1 cellular context compared by ENCODE assay signal in the genomic region with DNA sequence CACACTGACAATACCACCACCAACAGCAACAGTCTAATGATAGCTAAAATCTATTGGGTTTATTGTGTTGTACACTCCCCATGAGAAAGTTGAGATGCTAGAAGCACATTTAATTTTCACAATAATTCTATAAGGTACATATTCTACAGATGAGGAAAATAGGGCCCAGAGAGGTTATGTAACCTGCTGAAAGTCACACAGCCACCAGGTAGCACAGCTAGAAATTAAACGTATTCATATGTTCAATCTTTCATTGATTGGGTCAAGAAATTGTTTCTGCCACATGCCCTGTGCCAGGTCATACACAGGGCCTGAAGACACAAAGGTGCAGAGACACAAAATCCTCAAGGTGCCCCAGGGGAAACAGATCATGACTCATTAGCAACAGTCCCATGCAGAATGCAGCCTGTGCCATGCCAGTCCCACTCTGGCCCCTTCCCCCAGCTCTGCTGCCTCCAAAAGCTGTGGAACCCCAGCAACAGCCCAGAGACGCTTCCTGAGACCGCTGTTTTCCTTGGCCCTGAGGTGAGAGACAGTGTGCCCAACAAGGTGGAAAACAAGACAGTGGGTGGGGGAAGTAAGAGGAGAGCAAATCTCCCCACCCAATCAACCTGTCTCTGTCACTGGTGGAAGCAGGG.
TF ChIP-seq lines count a peak whose summit lies in the region.

No MANE protein-coding gene starts in this region.

TF ChIP-seq in A549, 52 proteins besides CTCF, POLR2A, EP300 and RAD21:
- TF ChIP-seq ZFP36 (IDR thresholded peaks at IDR 0.05; ENCODE audit: borderline replicate concordance, partially characterized antibody) (peak; percentile 24), CHD2 (IDR thresholded peaks at IDR 0.05; ENCODE audit: low read length, partially characterized antibody) (no peak)
- TF ChIP-seq, protein P1, sequence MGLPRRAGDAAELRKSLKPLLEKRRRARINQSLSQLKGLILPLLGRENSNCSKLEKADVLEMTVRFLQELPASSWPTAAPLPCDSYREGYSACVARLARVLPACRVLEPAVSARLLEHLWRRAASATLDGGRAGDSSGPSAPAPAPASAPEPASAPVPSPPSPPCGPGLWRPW (IDR thresholded peaks at IDR 0.05), result no peak
